Comparison of ENCODE assay signal across 11 cellular contexts in the genomic region with DNA sequence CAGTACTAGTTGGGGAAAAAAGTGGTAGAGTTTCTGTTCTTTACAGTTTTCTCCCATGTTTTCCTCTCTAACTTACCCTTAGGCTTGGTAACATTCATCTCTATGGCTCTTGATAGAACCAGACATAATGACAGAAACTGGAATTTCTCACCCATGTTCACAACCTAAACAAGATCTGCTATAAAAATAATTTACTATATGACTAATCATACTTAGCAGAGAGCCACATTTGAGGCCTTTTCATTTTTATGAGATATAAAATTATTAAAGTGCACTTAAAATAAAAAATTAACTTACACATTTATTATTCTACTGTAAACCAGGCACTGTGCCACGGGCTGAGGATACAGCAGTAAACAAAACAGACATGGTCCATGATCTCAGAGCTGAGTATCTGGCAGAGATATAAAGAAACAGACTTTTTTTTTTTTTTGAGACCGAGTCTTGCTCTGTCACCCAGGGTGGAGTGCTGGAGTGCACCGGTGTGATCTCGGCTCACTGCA.
A peak's percentile ranks its signal among the peaks of the same experiment; 100 is the strongest.
DNase-seq lines count a peak whose midpoint lies in the region; ATAC-seq, FAIRE-seq and TF ChIP-seq lines count a peak whose summit lies in the region.
"Had no signal": no experiment of that assay in that cellular context is flagged by ENCODE, and none has a peak within 500 bp of the region (broad histone marks: within the 10 kb centered on the region; RNA-seq: fewer than 3 reads in every experiment).

No MANE protein-coding gene starts in this region.

- peak; percentile 85 for FAIRE-seq in endometrium (lab: Jason Lieb, UNC)
- FAIRE-seq: HepG2 had no signal

- TF ChIP-seq CTCF in nephron progenitor cell (IDR thresholded peaks at IDR 0.05): no peak

- DNase-seq in DMS79 treated with DMSO at 0.1 percent for 48 hours (lab: John Stamatoyannopoulos, UW): peak; percentile 82
- DNase-seq in NCI-H446 (lab: John Stamatoyannopoulos, UW): peak; percentile 21 to 56
- DNase-seq in nephron progenitor cell: no peak
- DNase-seq in stimulated activated CD4-positive, alpha-beta T cell treated with anti-CD3 and anti-CD28 coated beads, Interleukin-2, amount 100 ng/mL, for 48 hours: no peak
- DNase-seq in C1 segment of cervical spinal cord (lab: John Stamatoyannopoulos, UW): no peak
- DNase-seq: activated effector memory CD4-positive, alpha-beta T cell treated with anti-CD3 and anti-CD28 coated beads, Interleukin-2, amount 50 U/mL, for 16 hours had no signal

- peak overlapping the region; percentile 1 for H3K27ac Mint-ChIP-seq in nephron progenitor cell
- H3K27ac Mint-ChIP-seq: stimulated activated naive CD8-positive, alpha-beta T cell treated with anti-CD3 and anti-CD28 coated beads, Interleukin-15, Interleukin-2, amounts not matched to agents 100 ng/mL and 50 ng/mL, for 24 hours had no signal

- no peak for ATAC-seq in HG03432 (IDR thresholded peaks at IDR 0.05; ENCODE audit: unreplicated experiment)
- ATAC-seq in GM18909 (IDR thresholded peaks at IDR 0.05; ENCODE audit: poor library complexity, unreplicated experiment): no peak

- peaks cover 2% of the 10 kb centered on the region for H3K27me3 Mint-ChIP-seq in nephron progenitor cell (ENCODE audit: low read depth, poor library complexity)
- H3K27me3 Mint-ChIP-seq: stimulated activated naive CD8-positive, alpha-beta T cell treated with anti-CD3 and anti-CD28 coated beads, Interleukin-15, Interleukin-2, amounts not matched to agents 100 ng/mL and 50 ng/mL, for 24 hours had no signal

- peaks cover 31% of the 10 kb centered on the region for H3K4me1 Mint-ChIP-seq in nephron progenitor cell

- no peak overlapping the region for H3K4me3 Mint-ChIP-seq in nephron progenitor cell
- H3K4me3 Mint-ChIP-seq: stimulated activated naive CD8-positive, alpha-beta T cell treated with anti-CD3 and anti-CD28 coated beads, Interleukin-15, Interleukin-2, amounts not matched to agents 100 ng/mL and 50 ng/mL, for 24 hours had no signal

- peaks cover 12% of the 10 kb centered on the region for H3K9me3 Mint-ChIP-seq in nephron progenitor cell
- H3K9me3 Mint-ChIP-seq: stimulated activated naive CD8-positive, alpha-beta T cell treated with anti-CD3 and anti-CD28 coated beads, Interleukin-15, Interleukin-2, amounts not matched to agents 100 ng/mL and 50 ng/mL, for 24 hours had no signal

- H3K36me3 Mint-ChIP-seq in nephron progenitor cell (ENCODE audit: low read depth): peaks cover 20% of the 10 kb centered on the region

Comparison
In these comparisons a context has a peak if more than half of its experiments do, and no peak if none do; other contexts are left out.
1. DNase-seq: peak in DMS79 treated with DMSO at 0.1 percent for 48 hours (single experiment) and NCI-H446 (2 of 2); none in nephron progenitor cell (single experiment), stimulated activated CD4-positive, alpha-beta T cell treated with anti-CD3 and anti-CD28 coated beads, Interleukin-2, amount 100 ng/mL, for 48 hours (0 of 2) and C1 segment of cervical spinal cord (0 of 14).